ENCODE assay signal across 14 cellular contexts in genomic region chr9:75033789-75034473, GRCh38. TPM values are rescaled to one million over a fixed set of nuclear protein-coding genes. Genes with fewer than 3 reads are reported as not detected.
DNase-seq lines count a peak whose midpoint lies in the region; ATAC-seq and TF ChIP-seq lines count a peak whose summit lies in the region.
"Had no signal": no experiment of that assay in that cellular context is flagged by ENCODE, and none has a peak within 500 bp of the region (broad histone marks: within the 10 kb centered on the region; RNA-seq: fewer than 3 reads in every experiment).

No MANE protein-coding gene starts in this region.

- no peak for TF ChIP-seq CTCF in CD4-positive, alpha-beta T cell (IDR thresholded peaks at IDR 0.05)
- TF ChIP-seq CTCF in WTC11 (IDR thresholded peaks at IDR 0.05), result no peak

- peak; percentile 79 for DNase-seq in renal cortical epithelial cell (ENCODE audit: low read depth)
- DNase-seq in ecto neural progenitor cell (ENCODE audit: low spot score), result no peak
- no peak for DNase-seq in CD4-positive, alpha-beta T cell
- DNase-seq in WTC11 (ENCODE audit: low spot score), result no peak
- DNase-seq: activated CD4-positive, alpha-beta T cell treated with anti-CD3 and anti-CD28 coated beads, Interleukin-2, amount 50 U/mL, for 4 hours; activated gamma-delta T cell; CD4-positive, CD25-positive, alpha-beta regulatory T cell; NCI-H226 had no signal

- POLR2A ChIA-PET in CD4-positive, alpha-beta T cell (lab: Charles Lee), result no interaction called here
- POLR2A ChIA-PET in WTC11 (lab: Charles Lee), result no interaction called here

- no peak overlapping the region for H3K27ac Mint-ChIP-seq in CD4-positive, alpha-beta T cell
- H3K27ac Mint-ChIP-seq in WTC11, result no peak overlapping the region
- H3K27ac Mint-ChIP-seq in stimulated activated memory B cell treated with anti-CD40 and anti-IgM and Interleukin-4, amounts not matched to agents 10 μg/mL and 1 μg/mL and 100 μg/mL, for 72 hours, result no peak overlapping the region
- H3K27ac Mint-ChIP-seq: CD4-positive, CD25-positive, alpha-beta regulatory T cell had no signal

- no peak overlapping the region for H3K4me3 Mint-ChIP-seq in CD4-positive, alpha-beta T cell
- no peak overlapping the region for H3K4me3 Mint-ChIP-seq in WTC11
- no peak overlapping the region for H3K4me3 Mint-ChIP-seq in stimulated activated memory B cell treated with anti-CD40 and anti-IgM and Interleukin-4, amounts not matched to agents 10 μg/mL and 1 μg/mL and 100 μg/mL, for 72 hours

- ATAC-seq in GM19372 (IDR thresholded peaks at IDR 0.05; ENCODE audit: low read depth, unreplicated experiment) (peak; percentile 83), HG02759 (IDR thresholded peaks at IDR 0.05; ENCODE audit: unreplicated experiment) (peak; percentile 83), HG03521 (IDR thresholded peaks at IDR 0.05; ENCODE audit: unreplicated experiment) (peak; percentile 52), WTC11 (no peak)
- ATAC-seq in CD4-positive, alpha-beta T cell (ENCODE audit: poor library complexity), result no peak
- ATAC-seq in stimulated activated memory B cell treated with anti-CD40 and anti-IgM and Interleukin-4, amounts not matched to agents 10 μg/mL and 1 μg/mL and 100 μg/mL, for 72 hours, result no peak

- no peaks in the 10 kb centered on the region for H3K4me1 Mint-ChIP-seq in CD4-positive, alpha-beta T cell (ENCODE audit: low read depth)
- peaks cover 6% of the 10 kb centered on the region for H3K4me1 Mint-ChIP-seq in WTC11
- no peaks in the 10 kb centered on the region for H3K4me1 Mint-ChIP-seq in stimulated activated memory B cell treated with anti-CD40 and anti-IgM and Interleukin-4, amounts not matched to agents 10 μg/mL and 1 μg/mL and 100 μg/mL, for 72 hours
- H3K4me1 Mint-ChIP-seq: CD4-positive, CD25-positive, alpha-beta regulatory T cell had no signal

- no peaks in the 10 kb centered on the region for H3K36me3 Mint-ChIP-seq in CD4-positive, alpha-beta T cell (ENCODE audit: low read depth)
- no peaks in the 10 kb centered on the region for H3K36me3 Mint-ChIP-seq in WTC11
- no peaks in the 10 kb centered on the region for H3K36me3 Mint-ChIP-seq in stimulated activated memory B cell treated with anti-CD40 and anti-IgM and Interleukin-4, amounts not matched to agents 10 μg/mL and 1 μg/mL and 100 μg/mL, for 72 hours
- H3K36me3 Mint-ChIP-seq: CD4-positive, CD25-positive, alpha-beta regulatory T cell had no signal

- H3K9me3 Mint-ChIP-seq in CD4-positive, alpha-beta T cell, result no peaks in the 10 kb centered on the region
- H3K9me3 Mint-ChIP-seq in WTC11, result peaks cover 6% of the 10 kb centered on the region
- H3K9me3 Mint-ChIP-seq in stimulated activated memory B cell treated with anti-CD40 and anti-IgM and Interleukin-4, amounts not matched to agents 10 μg/mL and 1 μg/mL and 100 μg/mL, for 72 hours, result no peaks in the 10 kb centered on the region

- CTCF ChIA-PET in CD4-positive, alpha-beta T cell (lab: Charles Lee), result interaction anchor here (0.5 kb wide), 1 partner anchor 126 kb away, joined by 4 read pairs; no protein-coding TSS in a partner anchor
- CTCF ChIA-PET in WTC11 (lab: Charles Lee), result no interaction called here

- no peaks in the 10 kb centered on the region for H3K27me3 Mint-ChIP-seq in CD4-positive, alpha-beta T cell
- no peaks in the 10 kb centered on the region for H3K27me3 Mint-ChIP-seq in WTC11 (ENCODE audit: low read depth)
- no peaks in the 10 kb centered on the region for H3K27me3 Mint-ChIP-seq in stimulated activated memory B cell treated with anti-CD40 and anti-IgM and Interleukin-4, amounts not matched to agents 10 μg/mL and 1 μg/mL and 100 μg/mL, for 72 hours
- H3K27me3 Mint-ChIP-seq: CD4-positive, CD25-positive, alpha-beta regulatory T cell had no signal

- no peak overlapping the region for H3K27ac ChIP-seq in CD4-positive, alpha-beta T cell (ENCODE audit: low read depth, low read length)
- H3K27ac ChIP-seq: right atrium auricular region, thoracic aorta had no signal

- H3K9me3 ChIP-seq in CD4-positive, alpha-beta T cell (ENCODE audit: control insufficient read depth, low read length), result no peaks in the 10 kb centered on the region
- H3K9me3 ChIP-seq: right atrium auricular region, thoracic aorta had no signal

- intact Hi-C loops in CD4-positive, alpha-beta T cell (cut with DNase I, micrococcal nuclease), result loop anchor here in 1 of 2 experiments (5.0 kb wide), 1 partner anchor 33 kb away; no protein-coding TSS in a partner anchor

- no peaks in the 10 kb centered on the region for H3K27me3 ChIP-seq in CD4-positive, alpha-beta T cell (ENCODE audit: control insufficient read depth, insufficient read depth, low read length)
- H3K27me3 ChIP-seq: right atrium auricular region had no signal

TF ChIP-seq in WTC11, 78 proteins besides CTCF, POLR2A, EP300 and RAD21:
- no peak for TF ChIP-seq ATF2 (CRISPR knock-in tag; IDR thresholded peaks at IDR 0.05; ENCODE audit: borderline replicate concordance, low read depth)
- no peak for TF ChIP-seq ERG (CRISPR knock-in tag; IDR thresholded peaks at IDR 0.05)
- no peak for TF ChIP-seq JAZF1 (CRISPR knock-in tag; IDR thresholded peaks at IDR 0.05)
- TF ChIP-seq PREB (CRISPR knock-in tag; IDR thresholded peaks at IDR 0.05; ENCODE audit: borderline replicate concordance), result no peak
- TF ChIP-seq ATF6 (CRISPR knock-in tag; IDR thresholded peaks at IDR 0.05), result no peak
- no peak for TF ChIP-seq GABPB1 (CRISPR knock-in tag; IDR thresholded peaks at IDR 0.05)
- no peak for TF ChIP-seq MLX (CRISPR knock-in tag; IDR thresholded peaks at IDR 0.05)

RNA-seq across cellular contexts. Expression of gene CARNMT1, which starts 5.8 kb away (rescaled TPM):
- 43.4 and 46.4 TPM in 2 replicates for total RNA-seq in renal cortical epithelial cell
- total RNA-seq in CD4-positive, alpha-beta T cell, result 10 to 100 TPM; 25.2 to 25.3 TPM
- 35.4 to 39.2 TPM (median 37.3 TPM) in 3 replicates for total RNA-seq in WTC11 (2021)

RNA-seq across cellular contexts. Expression of gene NMRK1, which starts 54.0 kb away (rescaled TPM):
- total RNA-seq in renal cortical epithelial cell (14.6 and 24.8 TPM in 2 replicates), WTC11 (2021) (10.5 to 14.5 TPM (median 13.3 TPM) in 3 replicates)
- 10 to 100 TPM; 45.3 to 46.5 TPM for total RNA-seq in CD4-positive, alpha-beta T cell

RNA-seq across cellular contexts. Expression of gene OSTF1, which starts 54.4 kb away (rescaled TPM):
- total RNA-seq in renal cortical epithelial cell (37.2 and 81.6 TPM in 2 replicates), WTC11 (2021) (15.0 to 17.8 TPM (median 16.1 TPM) in 3 replicates)
- total RNA-seq in CD4-positive, alpha-beta T cell, result 10 to 100 TPM; 31.3 to 32.8 TPM

Comparison
In these comparisons a context has a peak if more than half of its experiments do, and no peak if none do; other contexts are left out.
1. ATAC-seq: peak in GM19372 (single experiment), HG02759 (single experiment) and HG03521 (single experiment); none in CD4-positive, alpha-beta T cell (single experiment), WTC11 (single experiment) and stimulated activated memory B cell treated with anti-CD40 and anti-IgM and Interleukin-4, amounts not matched to agents 10 μg/mL and 1 μg/mL and 100 μg/mL, for 72 hours (single experiment).